1 cellular context compared by ENCODE assay signal in genomic region chr2:98280376-98281102, GRCh38.
TF ChIP-seq lines count a peak whose summit lies in the region.

No MANE protein-coding gene starts in this region.

TF ChIP-seq in HepG2, 621 proteins besides CTCF, POLR2A, EP300 and RAD21 (continued from another document):
- TF ChIP-seq ZBTB33 (CRISPR knock-in tag; IDR thresholded peaks at IDR 0.05), result peak; percentile 42; the same call in 1 of the 2 replicates
- TF ChIP-seq ELF1 (CRISPR knock-in tag; IDR thresholded peaks at IDR 0.05), result no peak
- no peak for TF ChIP-seq IKZF1 (IDR thresholded peaks at IDR 0.05)
- 0 out of 2 replicates have a peak, but pooled peaks have one; percentile 23 for TF ChIP-seq ARID5B (CRISPR knock-in tag; IDR thresholded peaks at IDR 0.05)
- no peak for TF ChIP-seq TSC22D2 (CRISPR knock-in tag; IDR thresholded peaks at IDR 0.05; ENCODE audit: borderline replicate concordance)
- TF ChIP-seq ELF3 (CRISPR knock-in tag; IDR thresholded peaks at IDR 0.05), result 0 out of 2 replicates have a peak, but pooled peaks have one; percentile 36
